In the genomic region with DNA sequence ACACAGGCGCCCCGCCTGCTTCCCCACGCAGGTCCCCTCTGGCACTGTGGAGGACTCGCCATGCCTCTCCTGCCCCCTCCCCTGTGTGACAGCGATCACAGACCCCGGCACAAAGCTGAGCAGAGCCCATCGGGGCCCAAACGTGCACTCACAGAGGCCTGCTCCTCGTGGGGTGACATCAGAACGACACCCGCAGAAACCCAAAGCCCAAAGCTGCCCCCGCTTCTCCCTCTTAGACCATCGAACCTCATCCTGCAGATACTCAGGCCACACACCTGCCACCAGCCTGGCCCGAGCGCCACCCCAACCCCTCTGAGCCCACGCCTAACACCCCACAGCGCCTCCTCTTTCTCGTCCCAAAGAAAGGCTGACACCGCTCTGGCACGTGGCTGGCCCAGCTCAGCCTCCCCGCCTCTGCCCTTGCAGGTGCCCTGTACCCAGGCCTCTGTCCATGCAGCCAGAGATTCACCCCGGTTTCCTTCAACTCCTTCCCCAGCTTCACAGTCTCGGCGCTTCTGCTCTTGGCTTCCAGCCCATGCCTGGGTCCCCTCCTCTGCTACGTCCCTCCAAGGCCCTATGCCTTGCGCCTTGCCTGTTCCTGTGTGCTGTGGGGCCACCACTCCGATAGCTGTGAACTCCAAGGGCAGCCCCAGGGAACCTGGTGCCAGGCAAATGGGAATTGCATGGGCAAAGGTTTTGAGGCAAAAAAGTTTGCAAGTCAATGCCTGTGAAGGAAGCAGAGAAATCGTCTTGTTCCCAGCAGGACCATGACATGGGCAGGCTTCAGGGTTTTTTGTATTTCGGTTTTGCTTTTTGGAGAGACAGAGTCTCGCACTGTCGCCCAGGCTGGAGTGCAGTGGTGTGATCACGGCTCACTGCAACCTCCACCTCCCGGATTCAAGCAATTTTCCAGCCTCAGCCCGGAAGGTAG, we compare ENCODE assay signal across 1 cellular context.
TF ChIP-seq lines count a peak whose summit lies in the region.

No MANE protein-coding gene starts in this region.

TF ChIP-seq in endothelial cell of umbilical vein, 7 proteins besides CTCF, POLR2A, EP300 and RAD21:
- TF ChIP-seq, protein P1, sequence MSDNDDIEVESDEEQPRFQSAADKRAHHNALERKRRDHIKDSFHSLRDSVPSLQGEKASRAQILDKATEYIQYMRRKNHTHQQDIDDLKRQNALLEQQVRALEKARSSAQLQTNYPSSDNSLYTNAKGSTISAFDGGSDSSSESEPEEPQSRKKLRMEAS (IDR thresholded peaks at IDR 0.05; ENCODE audit: insufficient read depth, insufficient read length): no peak
- TF ChIP-seq POLR2AphosphoS5 (IDR thresholded peaks at IDR 0.05; ENCODE audit: insufficient read depth, low read depth, low read length) (no peak), JUN (IDR thresholded peaks at IDR 0.05; ENCODE audit: borderline replicate concordance, insufficient read depth, insufficient read length, low read depth) (no peak), GATA2 (IDR thresholded peaks at IDR 0.05; ENCODE audit: insufficient read depth, insufficient read length, low read depth, low read length) (no peak), MYC (IDR thresholded peaks at IDR 0.05; ENCODE audit: low read depth, low read length) (no peak), EZH2 (IDR thresholded peaks at IDR 0.05; ENCODE audit: borderline replicate concordance, low read depth, low read length, severe bottlenecking) (no peak), FOS (IDR thresholded peaks at IDR 0.05; ENCODE audit: borderline replicate concordance, insufficient read depth, low read length) (no peak)
